In genomic region chr11:74409633-74410032, GRCh38 we compare ENCODE assay signal across 29 cellular contexts.
"Had no signal": no experiment of that assay in that cellular context is flagged by ENCODE, and none has a peak within 500 bp of the region (broad histone marks: within the 10 kb centered on the region; RNA-seq: fewer than 3 reads in every experiment).

No MANE protein-coding gene starts in this region.

- H3K27ac Mint-ChIP-seq: stimulated activated effector memory CD8-positive, alpha-beta T cell treated with anti-CD3 and anti-CD28 coated beads, Interleukin-12 subunit alpha, Interleukin-12 subunit beta, amount 100 ng/mL, for 72 hours; stimulated activated memory B cell treated with anti-CD40 and anti-IgM and Interleukin-4, amounts not matched to agents 10 μg/mL and 1 μg/mL and 100 μg/mL, for 72 hours; stimulated activated naive B cell treated with anti-CD40 and anti-IgM and Interleukin-4, amounts not matched to agents 10 μg/mL and 1 μg/mL and 100 μg/mL, for 72 hours; stimulated activated naive CD8-positive, alpha-beta T cell treated with anti-CD3 and anti-CD28 coated beads, Interleukin-15, amount 100 ng/mL, for 72 hours; stimulated activated naive CD8-positive, alpha-beta T cell treated with anti-CD3 and anti-CD28 coated beads, Interleukin-15, Interleukin-2, amounts not matched to agents 100 ng/mL and 50 ng/mL, for 24 hours; type B pancreatic cell had no signal

- H3K4me3 Mint-ChIP-seq: stimulated activated effector memory CD8-positive, alpha-beta T cell treated with anti-CD3 and anti-CD28 coated beads, Interleukin-12 subunit alpha, Interleukin-12 subunit beta, amount 100 ng/mL, for 72 hours; stimulated activated memory B cell treated with anti-CD40 and anti-IgM and Interleukin-4, amounts not matched to agents 10 μg/mL and 1 μg/mL and 100 μg/mL, for 72 hours; stimulated activated naive B cell treated with anti-CD40 and anti-IgM and Interleukin-4, amounts not matched to agents 10 μg/mL and 1 μg/mL and 100 μg/mL, for 72 hours; stimulated activated naive CD8-positive, alpha-beta T cell treated with anti-CD3 and anti-CD28 coated beads, Interleukin-15, amount 100 ng/mL, for 72 hours; stimulated activated naive CD8-positive, alpha-beta T cell treated with anti-CD3 and anti-CD28 coated beads, Interleukin-15, Interleukin-2, amounts not matched to agents 100 ng/mL and 50 ng/mL, for 24 hours; type B pancreatic cell had no signal

- H3K36me3 ChIP-seq: stomach, suprapubic skin, thoracic aorta, thyroid gland, tibial artery, tibial nerve, transverse colon, upper lobe of left lung, upper lobe of right lung, uterus, vagina had no signal

- H3K9me3 ChIP-seq: stomach, suprapubic skin, testis, thoracic aorta, thyroid gland, tibial artery, tibial nerve, transverse colon, upper lobe of left lung, upper lobe of right lung, uterus, vagina had no signal

- H3K4me1 ChIP-seq: stomach, suprapubic skin, testis, tibial artery, tibial nerve, transverse colon, upper lobe of left lung, upper lobe of right lung, uterus, vagina had no signal

- H3K27ac ChIP-seq: stomach, suprapubic skin, testis, thoracic aorta, thyroid gland, tibial artery, tibial nerve, transverse colon, upper lobe of left lung, upper lobe of right lung, uterus, vagina had no signal

- FAIRE-seq: urothelium cell line had no signal

- H3K4me3 ChIP-seq: stomach, suprapubic skin, testis, thoracic aorta, thyroid gland, tibial artery, tibial nerve, transverse colon, upper lobe of left lung, upper lobe of right lung, uterus, vagina had no signal

- DNase-seq: stimulated activated CD4-positive, alpha-beta T cell treated with anti-CD3 and anti-CD28 coated beads, Interleukin-2, amount 100 ng/mL, for 48 hours; stimulated activated CD4-positive, alpha-beta T cell treated with anti-CD3 and anti-CD28 coated beads, Interleukin-4, amount 100 ng/mL, for 1 hour; stimulated activated CD4-positive, alpha-beta T cell treated with anti-CD3 and anti-CD28 coated beads, Interleukin-4, amount 100 ng/mL, for 24 hours; stimulated activated CD4-positive, alpha-beta T cell treated with anti-CD3 and anti-CD28 coated beads, Interleukin-4, amount 100 ng/mL, for 4 hours; stimulated activated CD8-positive, alpha-beta memory T cell treated with anti-CD3 and anti-CD28 coated beads, Interleukin-4, amount 100 ng/mL, for 48 hours; stimulated activated naive B cell treated with anti-CD40 and anti-IgM and Interleukin-4, amounts not matched to agents 10 μg/mL and 1 μg/mL and 100 μg/mL, for 72 hours; stimulated activated naive CD4-positive, alpha-beta T cell; stimulated activated naive CD4-positive, alpha-beta T cell treated with Interleukin-2 at 50 U/mL for 16 hours; stimulated activated naive CD8-positive, alpha-beta T cell treated with anti-CD3 and anti-CD28 coated beads, Interleukin-15, amount 100 ng/mL, for 72 hours; stimulated activated naive CD8-positive, alpha-beta T cell treated with anti-CD3 and anti-CD28 coated beads, Interleukin-15, Interleukin-2, amounts not matched to agents 100 U/mL and 50 U/mL, for 24 hours; stomach; substantia nigra; testis; thyroid gland; tibial artery; transverse colon; trophoblast cell; upper lobe of left lung; upper lobe of right lung; uterus had no signal

- H3K9me3 Mint-ChIP-seq: stimulated activated effector memory CD8-positive, alpha-beta T cell treated with anti-CD3 and anti-CD28 coated beads, Interleukin-12 subunit alpha, Interleukin-12 subunit beta, amount 100 ng/mL, for 72 hours; stimulated activated memory B cell treated with anti-CD40 and anti-IgM and Interleukin-4, amounts not matched to agents 10 μg/mL and 1 μg/mL and 100 μg/mL, for 72 hours; stimulated activated naive B cell treated with anti-CD40 and anti-IgM and Interleukin-4, amounts not matched to agents 10 μg/mL and 1 μg/mL and 100 μg/mL, for 72 hours; stimulated activated naive CD8-positive, alpha-beta T cell treated with anti-CD3 and anti-CD28 coated beads, Interleukin-15, amount 100 ng/mL, for 72 hours; stimulated activated naive CD8-positive, alpha-beta T cell treated with anti-CD3 and anti-CD28 coated beads, Interleukin-15, Interleukin-2, amounts not matched to agents 100 ng/mL and 50 ng/mL, for 24 hours; type B pancreatic cell had no signal

- H3K27me3 ChIP-seq: testis, thyroid gland, tibial artery, tibial nerve, transverse colon, upper lobe of left lung, upper lobe of right lung, uterus, vagina had no signal

- H3K4me1 Mint-ChIP-seq: stimulated activated effector memory CD8-positive, alpha-beta T cell treated with anti-CD3 and anti-CD28 coated beads, Interleukin-12 subunit alpha, Interleukin-12 subunit beta, amount 100 ng/mL, for 72 hours; stimulated activated memory B cell treated with anti-CD40 and anti-IgM and Interleukin-4, amounts not matched to agents 10 μg/mL and 1 μg/mL and 100 μg/mL, for 72 hours; stimulated activated naive B cell treated with anti-CD40 and anti-IgM and Interleukin-4, amounts not matched to agents 10 μg/mL and 1 μg/mL and 100 μg/mL, for 72 hours had no signal

- H3K36me3 Mint-ChIP-seq: stimulated activated effector memory CD8-positive, alpha-beta T cell treated with anti-CD3 and anti-CD28 coated beads, Interleukin-12 subunit alpha, Interleukin-12 subunit beta, amount 100 ng/mL, for 72 hours; stimulated activated memory B cell treated with anti-CD40 and anti-IgM and Interleukin-4, amounts not matched to agents 10 μg/mL and 1 μg/mL and 100 μg/mL, for 72 hours; stimulated activated naive B cell treated with anti-CD40 and anti-IgM and Interleukin-4, amounts not matched to agents 10 μg/mL and 1 μg/mL and 100 μg/mL, for 72 hours; type B pancreatic cell had no signal

- ATAC-seq: stimulated activated effector memory CD8-positive, alpha-beta T cell treated with anti-CD3 and anti-CD28 coated beads, Interleukin-12 subunit alpha, Interleukin-12 subunit beta, amount 100 ng/mL, for 72 hours; stimulated activated memory B cell treated with anti-CD40 and anti-IgM and Interleukin-4, amounts not matched to agents 10 μg/mL and 1 μg/mL and 100 μg/mL, for 72 hours; stimulated activated naive B cell treated with anti-CD40 and anti-IgM and Interleukin-4, amounts not matched to agents 10 μg/mL and 1 μg/mL and 100 μg/mL, for 72 hours; stimulated activated naive CD8-positive, alpha-beta T cell treated with anti-CD3 and anti-CD28 coated beads, Interleukin-15, amount 100 ng/mL, for 72 hours; stimulated activated naive CD8-positive, alpha-beta T cell treated with anti-CD3 and anti-CD28 coated beads, Interleukin-15, Interleukin-2, amounts not matched to agents 100 U/mL and 50 U/mL, for 24 hours; upper lobe of right lung had no signal
